21 cellular contexts compared by ENCODE assay signal in the genomic region with DNA sequence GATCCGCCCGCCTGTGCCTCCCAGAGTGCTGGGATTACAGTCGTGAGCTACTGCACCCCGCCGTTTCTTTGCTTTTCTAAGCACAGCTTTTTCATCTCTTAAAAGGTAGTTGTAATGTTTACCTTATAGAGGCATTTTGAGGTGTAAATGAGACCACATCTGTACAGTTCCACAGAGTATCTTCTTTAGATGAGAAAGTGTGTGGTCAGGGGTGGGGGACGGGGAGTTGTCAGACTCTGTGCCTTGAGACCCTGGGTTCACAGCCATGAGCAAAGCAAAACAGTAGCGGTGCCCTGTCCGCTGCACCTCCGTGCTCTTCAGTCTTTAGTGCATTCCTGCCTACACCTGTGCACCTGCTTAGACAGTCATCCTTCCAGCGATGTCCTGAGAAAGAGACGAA.
DNase-seq lines count a peak whose midpoint lies in the region; ATAC-seq, FAIRE-seq and TF ChIP-seq lines count a peak whose summit lies in the region.
"Had no signal": no experiment of that assay in that cellular context is flagged by ENCODE, and none has a peak within 500 bp of the region (broad histone marks: within the 10 kb centered on the region; RNA-seq: fewer than 3 reads in every experiment).

No MANE protein-coding gene starts in this region.

- DNase-seq in activated naive CD4-positive, alpha-beta T cell treated with anti-CD3 and anti-CD28 coated beads, Interleukin-2, amount 10 ng/mL, durations not matched to agents 7 days and 5 days: no peak
- DNase-seq in activated naive CD4-positive, alpha-beta T cell treated with anti-CD3 and anti-CD28 coated beads, Interleukin-2, amount 50 U/mL, for 72 hours (ENCODE audit: low spot score in 2 of 2): no peak
- DNase-seq in D721Med (ENCODE audit: insufficient read length, low spot score): no peak
- peak in 3 of 10 donors; percentile 14 to 58 (median 50) for DNase-seq in naive thymus-derived CD8-positive, alpha-beta T cell
- DNase-seq in iPS-NIHi11 (ENCODE audit: low spot score): no peak
- DNase-seq in HK-2 (ENCODE audit: unreplicated experiment): no peak
- DNase-seq: AML-193; Caco-2; Calu3; CD4-positive, alpha-beta memory T cell; DMS 273 treated with DMSO at 0.1 percent for 48 hours; DMS153; DMS53; DMS79; DND-41; GF-D8 had no signal

- H3K36me3 Mint-ChIP-seq in activated naive CD4-positive, alpha-beta T cell treated with anti-CD3 and anti-CD28 coated beads, Interleukin-2, amount 10 ng/mL, durations not matched to agents 7 days and 5 days: no peaks in the 10 kb centered on the region
- no peaks in the 10 kb centered on the region for H3K36me3 Mint-ChIP-seq in activated naive CD4-positive, alpha-beta T cell treated with anti-CD3 and anti-CD28 coated beads, Interleukin-2, amount 50 U/mL, for 72 hours
- peaks cover 0 to 4% (median 0%) of the 10 kb centered on the region in 3 donors for H3K36me3 Mint-ChIP-seq in naive thymus-derived CD8-positive, alpha-beta T cell

- no peak for TF ChIP-seq CTCF in D721Med (IDR thresholded peaks at IDR 0.05; ENCODE audit: insufficient read depth, missing control alignments)

- H3K4me1 Mint-ChIP-seq in activated naive CD4-positive, alpha-beta T cell treated with anti-CD3 and anti-CD28 coated beads, Interleukin-2, amount 10 ng/mL, durations not matched to agents 7 days and 5 days: no peaks in the 10 kb centered on the region
- H3K4me1 Mint-ChIP-seq in naive thymus-derived CD8-positive, alpha-beta T cell: peaks cover 7 to 14% (median 10%) of the 10 kb centered on the region in 4 donors
- H3K4me1 Mint-ChIP-seq: B cell had no signal

- FAIRE-seq in D721Med (lab: Jason Lieb, UNC): peak; percentile 77
- FAIRE-seq: A549, G401.6, GM12891 had no signal

- H3K4me3 Mint-ChIP-seq in activated naive CD4-positive, alpha-beta T cell treated with anti-CD3 and anti-CD28 coated beads, Interleukin-2, amount 10 ng/mL, durations not matched to agents 7 days and 5 days: no peak overlapping the region
- peak overlapping the region in 5 of 10 donors; percentile 19 to 43 (median 24) for H3K4me3 Mint-ChIP-seq in naive thymus-derived CD8-positive, alpha-beta T cell
- H3K4me3 Mint-ChIP-seq: B cell; CD4-positive, alpha-beta memory T cell had no signal

- H3K9me3 Mint-ChIP-seq in activated naive CD4-positive, alpha-beta T cell treated with anti-CD3 and anti-CD28 coated beads, Interleukin-2, amount 10 ng/mL, durations not matched to agents 7 days and 5 days: no peaks in the 10 kb centered on the region
- H3K9me3 Mint-ChIP-seq in activated naive CD4-positive, alpha-beta T cell treated with anti-CD3 and anti-CD28 coated beads, Interleukin-2, amount 50 U/mL, for 72 hours: no peaks in the 10 kb centered on the region
- H3K9me3 Mint-ChIP-seq in naive thymus-derived CD8-positive, alpha-beta T cell: no peaks in the 10 kb centered on the region
- H3K9me3 Mint-ChIP-seq: CD4-positive, alpha-beta memory T cell had no signal

- CTCF ChIA-PET in activated naive CD4-positive, alpha-beta T cell treated with anti-CD3 and anti-CD28 coated beads, Interleukin-2, amount 10 ng/mL, durations not matched to agents 7 days and 5 days (lab: Charles Lee): no interaction called here

- peak overlapping the region; percentile 34 for H3K27ac Mint-ChIP-seq in activated naive CD4-positive, alpha-beta T cell treated with anti-CD3 and anti-CD28 coated beads, Interleukin-2, amount 10 ng/mL, durations not matched to agents 7 days and 5 days
- H3K27ac Mint-ChIP-seq in activated naive CD4-positive, alpha-beta T cell treated with anti-CD3 and anti-CD28 coated beads, Interleukin-2, amount 50 U/mL, for 72 hours: no peak overlapping the region
- H3K27ac Mint-ChIP-seq in naive thymus-derived CD8-positive, alpha-beta T cell: peak overlapping the region in 9 of 10 donors; percentile 31 to 80 (median 49)
- H3K27ac Mint-ChIP-seq: B cell had no signal

- ATAC-seq in activated naive CD4-positive, alpha-beta T cell treated with anti-CD3 and anti-CD28 coated beads, Interleukin-2, amount 50 U/mL, for 72 hours: no peak
- peak; percentile 60 to 81 for ATAC-seq in naive thymus-derived CD8-positive, alpha-beta T cell
- no peak for ATAC-seq in GM18867 (IDR thresholded peaks at IDR 0.05; ENCODE audit: unreplicated experiment)
- ATAC-seq: A549 had no signal

- POLR2A ChIA-PET in naive thymus-derived CD8-positive, alpha-beta T cell (lab: Charles Lee): no interaction called here

- H3K27me3 Mint-ChIP-seq in activated naive CD4-positive, alpha-beta T cell treated with anti-CD3 and anti-CD28 coated beads, Interleukin-2, amount 10 ng/mL, durations not matched to agents 7 days and 5 days: no peaks in the 10 kb centered on the region
- no peaks in the 10 kb centered on the region for H3K27me3 Mint-ChIP-seq in naive thymus-derived CD8-positive, alpha-beta T cell
- H3K27me3 Mint-ChIP-seq: B cell; CD4-positive, alpha-beta memory T cell had no signal

Comparison
In these comparisons a context has a peak if more than half of its experiments do, and no peak if none do; other contexts are left out.
1. H3K27ac Mint-ChIP-seq: peak in activated naive CD4-positive, alpha-beta T cell treated with anti-CD3 and anti-CD28 coated beads, Interleukin-2, amount 10 ng/mL, durations not matched to agents 7 days and 5 days (single experiment) and naive thymus-derived CD8-positive, alpha-beta T cell (9 of 10); none in activated naive CD4-positive, alpha-beta T cell treated with anti-CD3 and anti-CD28 coated beads, Interleukin-2, amount 50 U/mL, for 72 hours (0 of 2).
2. ATAC-seq: peak in naive thymus-derived CD8-positive, alpha-beta T cell (2 of 2); none in activated naive CD4-positive, alpha-beta T cell treated with anti-CD3 and anti-CD28 coated beads, Interleukin-2, amount 50 U/mL, for 72 hours (0 of 2) and GM18867 (single experiment).